In genomic region chr9:5418481-5418880, GRCh38 we compare ENCODE assay signal across 35 cellular contexts. TPM values are rescaled to one million over a fixed set of nuclear protein-coding genes. Genes with fewer than 3 reads are reported as not detected.
"Had no signal": no experiment of that assay in that cellular context is flagged by ENCODE, and none has a peak within 500 bp of the region (broad histone marks: within the 10 kb centered on the region; RNA-seq: fewer than 3 reads in every experiment).

No MANE protein-coding gene starts in this region.

- DNase-seq: activated CD4-positive, alpha-beta memory T cell treated with anti-CD3 and anti-CD28 coated beads for 36 hours; activated CD4-positive, alpha-beta T cell treated with anti-CD3 and anti-CD28 coated beads for 1 hour; activated CD4-positive, alpha-beta T cell treated with anti-CD3 and anti-CD28 coated beads for 36 hours; activated CD4-positive, alpha-beta T cell treated with anti-CD3 and anti-CD28 coated beads for 48 hours; activated CD4-positive, alpha-beta T cell treated with anti-CD3 and anti-CD28 coated beads, Interleukin-2, amount 50 U/mL, for 1 hour; activated CD4-positive, alpha-beta T cell treated with anti-CD3 and anti-CD28 coated beads, Interleukin-2, amount 50 U/mL, for 4 hours; activated CD4-positive, CD25-positive, alpha-beta regulatory T cell; activated CD8-positive, alpha-beta memory T cell treated with anti-CD3 and anti-CD28 coated beads, Interleukin-2, amount 50 U/mL, for 4 hours; activated CD8-positive, alpha-beta T cell treated with anti-CD3 and anti-CD28 coated beads for 36 hours; activated effector memory CD4-positive, alpha-beta T cell treated with anti-CD3 and anti-CD28 coated beads, Interleukin-2, amount 50 U/mL, for 16 hours; activated gamma-delta T cell treated with Interleukin-2 at 50 U/mL for 16 hours; activated naive CD4-positive, alpha-beta T cell; activated naive CD4-positive, alpha-beta T cell treated with anti-CD3 and anti-CD28 coated beads for 36 hours; activated naive CD4-positive, alpha-beta T cell treated with anti-CD3 and anti-CD28 coated beads, Interleukin-2, amount 50 U/mL, for 16 hours; activated naive CD8-positive, alpha-beta T cell treated with anti-CD3 and anti-CD28 coated beads for 36 hours; activated T-cell treated with anti-CD3 and anti-CD28 coated beads for 4 hours; activated T-cell treated with anti-CD3 and anti-CD28 coated beads, Interleukin-2, amount 50 U/mL, for 1 hour; activated T-cell treated with anti-CD3 and anti-CD28 coated beads, Interleukin-2, amount 50 U/mL, for 4 hours; activated T-cell treated with anti-CD3 and anti-CD28 coated beads, Interleukin-2, amount 50 U/mL, for 72 hours; adrenal gland; amniotic stem cell; brain microvascular endothelial cell; central memory CD4-positive, alpha-beta T cell; T-cell; T-helper 2 cell; T-helper 9 cell had no signal

- H3K27me3 Mint-ChIP-seq: activated CD4-positive, alpha-beta memory T cell treated with anti-CD3 and anti-CD28 coated beads for 36 hours; activated CD4-positive, alpha-beta T cell treated with anti-CD3 and anti-CD28 coated beads for 36 hours; activated CD8-positive, alpha-beta T cell treated with anti-CD3 and anti-CD28 coated beads for 36 hours; activated naive CD8-positive, alpha-beta T cell treated with anti-CD3 and anti-CD28 coated beads for 36 hours; activated T-helper 17 cell treated with anti-CD3 and anti-CD28 coated beads, Interleukin-2, amount 50 U/mL, for 72 hours; T-cell had no signal

- H3K27me3 ChIP-seq: adrenal gland, ascending aorta, brain microvascular endothelial cell, breast epithelium had no signal

- FAIRE-seq: TTC549 had no signal

- H3K27ac Mint-ChIP-seq: activated CD4-positive, alpha-beta memory T cell treated with anti-CD3 and anti-CD28 coated beads for 36 hours; activated CD4-positive, alpha-beta T cell treated with anti-CD3 and anti-CD28 coated beads for 36 hours; activated CD8-positive, alpha-beta T cell treated with anti-CD3 and anti-CD28 coated beads for 36 hours; activated naive CD4-positive, alpha-beta T cell treated with anti-CD3 and anti-CD28 coated beads for 36 hours; activated naive CD4-positive, alpha-beta T cell treated with anti-CD3 and anti-CD28 coated beads, Interleukin-2, amount 50 U/mL, for 72 hours; activated naive CD8-positive, alpha-beta T cell treated with anti-CD3 and anti-CD28 coated beads for 36 hours; activated T-cell treated with anti-CD3 and anti-CD28 coated beads, Interleukin-2, amount 50 U/mL, for 72 hours; activated T-helper 1 cell treated with anti-CD3 and anti-CD28 coated beads, Interleukin-12 subunit alpha, Interleukin-12 subunit beta, Interleukin-2, Interleukin-4 antibody, amounts not matched to agents 30 ng/mL and 10 ng/mL and 1 ng/mL, durations not matched to agents 14 hours and 24 hours and 36 hours; activated T-helper 17 cell treated with anti-CD3 and anti-CD28 coated beads, Interleukin-2, amount 50 U/mL, for 72 hours; T-cell; T-helper 2 cell treated with Interferon-gamma antibody and Interleukin-4, amounts not matched to agents 5 μg/mL and 100 μg/mL, for 36 hours had no signal

- H3K36me3 ChIP-seq: adrenal gland, ascending aorta, brain microvascular endothelial cell, breast epithelium had no signal

- H3K4me1 ChIP-seq: adrenal gland, ascending aorta, breast epithelium had no signal

- H3K9me3 ChIP-seq: adrenal gland, breast epithelium had no signal

- H3K4me3 Mint-ChIP-seq: activated CD4-positive, alpha-beta memory T cell treated with anti-CD3 and anti-CD28 coated beads for 36 hours; activated CD4-positive, alpha-beta T cell treated with anti-CD3 and anti-CD28 coated beads for 36 hours; activated CD8-positive, alpha-beta T cell treated with anti-CD3 and anti-CD28 coated beads for 36 hours; activated naive CD4-positive, alpha-beta T cell treated with anti-CD3 and anti-CD28 coated beads for 36 hours; activated naive CD8-positive, alpha-beta T cell treated with anti-CD3 and anti-CD28 coated beads for 36 hours; activated T-cell treated with anti-CD3 and anti-CD28 coated beads, Interleukin-2, amount 50 U/mL, for 4 hours; activated T-cell treated with anti-CD3 and anti-CD28 coated beads, Interleukin-2, amount 50 U/mL, for 72 hours; activated T-helper 1 cell treated with anti-CD3 and anti-CD28 coated beads, Interleukin-12 subunit alpha, Interleukin-12 subunit beta, Interleukin-2, Interleukin-4 antibody, amounts not matched to agents 30 ng/mL and 10 ng/mL and 1 ng/mL, durations not matched to agents 14 hours and 24 hours and 36 hours; activated T-helper 17 cell treated with anti-CD3 and anti-CD28 coated beads, Interleukin-2, amount 50 U/mL, for 72 hours; T-cell; T-helper 2 cell treated with Interferon-gamma antibody and Interleukin-4, amounts not matched to agents 5 μg/mL and 100 μg/mL, for 36 hours had no signal

- H3K9me3 Mint-ChIP-seq: activated CD4-positive, alpha-beta memory T cell treated with anti-CD3 and anti-CD28 coated beads for 36 hours; activated T-helper 1 cell treated with anti-CD3 and anti-CD28 coated beads, Interleukin-12 subunit alpha, Interleukin-12 subunit beta, Interleukin-2, Interleukin-4 antibody, amounts not matched to agents 30 ng/mL and 10 ng/mL and 1 ng/mL, durations not matched to agents 14 hours and 24 hours and 36 hours had no signal

- H3K4me3 ChIP-seq: adrenal gland, ascending aorta, breast epithelium had no signal

- ATAC-seq: activated CD4-positive, alpha-beta T cell treated with anti-CD3 and anti-CD28 coated beads for 36 hours; activated CD4-positive, CD25-positive, alpha-beta regulatory T cell treated with anti-CD3 and anti-CD28 coated beads, Interleukin-2, amount 50 U/mL, for 24 hours; activated CD8-positive, alpha-beta T cell treated with anti-CD3 and anti-CD28 coated beads for 36 hours; activated naive CD4-positive, alpha-beta T cell treated with anti-CD3 and anti-CD28 coated beads, Interleukin-2, amount 50 U/mL, for 72 hours; activated T-cell treated with anti-CD3 and anti-CD28 coated beads, Interleukin-2, amount 50 U/mL, for 4 hours; activated T-cell treated with anti-CD3 and anti-CD28 coated beads, Interleukin-2, amount 50 U/mL, for 72 hours; activated T-helper 17 cell treated with anti-CD3 and anti-CD28 coated beads, Interleukin-2, amount 50 U/mL, for 72 hours; T-cell had no signal

- H3K27ac ChIP-seq: adrenal gland, ascending aorta, brain microvascular endothelial cell, breast epithelium, VCaP had no signal

RNA-seq across cellular contexts. Expression of gene PLGRKT, which starts 19.2 kb away (rescaled TPM):
- total RNA-seq: ascending aorta had no signal
